ENCODE assay signal across 29 cellular contexts in the genomic region with DNA sequence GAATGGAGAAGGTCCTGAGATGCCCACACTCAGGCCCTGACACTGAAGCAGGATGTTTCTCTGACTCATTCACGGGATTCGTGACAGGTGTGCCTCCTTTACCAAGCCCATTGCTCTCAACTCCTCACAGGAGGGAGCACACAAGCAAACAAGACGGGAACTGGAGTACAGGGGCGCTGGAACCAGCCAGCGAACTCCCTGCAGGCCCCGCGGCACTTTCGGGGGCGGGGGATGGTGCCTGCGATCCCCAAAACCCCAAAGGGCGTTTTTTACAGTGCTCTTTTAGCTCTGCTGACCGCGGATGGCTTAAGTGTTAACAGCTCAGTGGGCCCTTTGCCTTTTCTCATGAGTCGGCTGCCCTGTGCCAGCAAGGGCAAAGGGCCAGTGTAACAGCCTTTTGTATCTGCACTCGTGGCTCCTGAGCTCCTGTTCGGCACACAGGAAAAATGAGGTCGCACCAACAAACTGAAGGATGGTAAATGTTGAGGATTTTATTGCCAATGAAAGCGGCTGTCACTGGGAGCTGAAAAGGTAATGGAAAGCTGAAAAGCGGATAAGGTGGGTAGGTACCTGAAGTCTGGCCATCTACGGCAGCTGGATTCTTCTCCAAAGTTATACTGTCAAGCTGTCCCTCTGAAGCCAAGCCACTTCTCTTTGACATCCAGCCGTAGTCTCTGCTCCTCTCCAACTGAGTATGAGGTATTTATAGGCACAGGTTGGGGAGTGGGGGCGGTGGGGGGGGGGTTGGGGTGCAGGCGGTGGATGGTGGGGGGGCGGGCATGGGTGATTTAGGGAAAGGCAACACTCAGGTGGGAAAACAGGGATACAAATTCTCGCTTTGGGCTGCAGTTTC.
DNase-seq lines count a peak whose midpoint lies in the region; ATAC-seq and TF ChIP-seq lines count a peak whose summit lies in the region.
"Had no signal": no experiment of that assay in that cellular context is flagged by ENCODE, and none has a peak within 500 bp of the region (broad histone marks: within the 10 kb centered on the region; RNA-seq: fewer than 3 reads in every experiment).

No MANE protein-coding gene starts in this region.

- no peaks in the 10 kb centered on the region for H3K4me1 ChIP-seq in right atrium auricular region
- H3K4me1 ChIP-seq: A549, SJCRH30 had no signal

- DNase-seq in activated gamma-delta T cell (lab: John Stamatoyannopoulos, UW) (peak; percentile 1), activated gamma-delta T cell treated with Interleukin-2 at 50 U/mL for 16 hours (no peak), SHP77 treated with DMSO at 0.1 percent for 48 hours (lab: John Stamatoyannopoulos, UW) (peak; percentile 57), right atrium auricular region (ENCODE audit: low spot score) (no peak), left colon (no peak), SK-N-DZ (ENCODE audit: low spot score) (no peak), globus pallidus (ENCODE audit: low spot score) (no peak)
- DNase-seq in natural killer cell treated with Interleukin-12 subunit alpha and Interleukin-12 subunit beta and Interleukin-15 and Interleukin-18, amount 100 ng/mL, for 72 hours (ENCODE audit: low spot score), result no peak
- DNase-seq: activated CD4-positive, alpha-beta T cell treated with anti-CD3 and anti-CD28 coated beads, Interleukin-2, amount 10 ng/mL, durations not matched to agents 24 days and 14 days; activated CD8-positive, alpha-beta memory T cell treated with anti-CD3 and anti-CD28 coated beads for 24 hours; activated T-cell treated with anti-CD3 and anti-CD28 coated beads for 4 hours; anterior cingulate cortex; CD8-positive, alpha-beta T cell; KBM-7; mucosa of descending colon; natural killer cell; NCI-H2081; NCI-H345; ovary; SJCRH30; stimulated activated naive CD4-positive, alpha-beta T cell treated with Interleukin-2 at 50 U/mL for 16 hours; T1000; WERI-Rb-1 had no signal

- H3K9me3 ChIP-seq in right atrium auricular region, result no peaks in the 10 kb centered on the region
- H3K9me3 ChIP-seq: A549, mucosa of descending colon, ovary, SJCRH30 had no signal

- no peak for TF ChIP-seq CTCF in right atrium auricular region (IDR thresholded peaks at IDR 0.05)

- H3K27ac ChIP-seq in right atrium auricular region, result peak overlapping the region; percentile 31 to 67
- H3K27ac ChIP-seq: A549, ovary, SJCRH30, skin epidermis, WERI-Rb-1 had no signal

- no peaks in the 10 kb centered on the region for H3K36me3 Mint-ChIP-seq in natural killer cell treated with Interleukin-12 subunit alpha and Interleukin-12 subunit beta and Interleukin-15 and Interleukin-18, amount 100 ng/mL, for 72 hours
- H3K36me3 Mint-ChIP-seq: activated naive CD8-positive, alpha-beta T cell; CD8-positive, alpha-beta T cell had no signal

- no peaks in the 10 kb centered on the region for H3K4me1 Mint-ChIP-seq in natural killer cell treated with Interleukin-12 subunit alpha and Interleukin-12 subunit beta and Interleukin-15 and Interleukin-18, amount 100 ng/mL, for 72 hours (ENCODE audit: low read depth in 2 of 2)
- H3K4me1 Mint-ChIP-seq: activated CD4-positive, alpha-beta T cell treated with anti-CD3 and anti-CD28 coated beads, Interleukin-2, amount 10 ng/mL, durations not matched to agents 24 days and 14 days; B cell; natural killer cell had no signal

- intact Hi-C loops in left colon (cut with DNase I, micrococcal nuclease), result no loop called here

- H3K4me3 ChIP-seq in right atrium auricular region, result peak overlapping the region; percentile 20 to 23
- H3K4me3 ChIP-seq: A549, lung, mucosa of descending colon, ovary, SJCRH30, skin epidermis had no signal

- H3K9me3 Mint-ChIP-seq in natural killer cell treated with Interleukin-12 subunit alpha and Interleukin-12 subunit beta and Interleukin-15 and Interleukin-18, amount 100 ng/mL, for 72 hours, result peaks cover 17% of the 10 kb centered on the region
- H3K9me3 Mint-ChIP-seq: activated CD4-positive, alpha-beta T cell treated with anti-CD3 and anti-CD28 coated beads, Interleukin-2, amount 10 ng/mL, durations not matched to agents 24 days and 14 days; activated T-helper 2 cell treated with anti-CD3 and anti-CD28 coated beads, Interferon-gamma antibody, Interleukin-2, Interleukin-4, amounts not matched to agents 10 μg/mL and 5 μg/mL and 100 μg/mL, durations not matched to agents 14 hours and 24 hours and 36 hours; CD8-positive, alpha-beta T cell had no signal

- no peaks in the 10 kb centered on the region for H3K27me3 Mint-ChIP-seq in natural killer cell treated with Interleukin-12 subunit alpha and Interleukin-12 subunit beta and Interleukin-15 and Interleukin-18, amount 100 ng/mL, for 72 hours
- H3K27me3 Mint-ChIP-seq: activated CD4-positive, alpha-beta T cell treated with anti-CD3 and anti-CD28 coated beads, Interleukin-2, amount 10 ng/mL, durations not matched to agents 24 days and 14 days; activated naive CD8-positive, alpha-beta T cell; B cell had no signal

- no peak overlapping the region for H3K4me3 Mint-ChIP-seq in natural killer cell treated with Interleukin-12 subunit alpha and Interleukin-12 subunit beta and Interleukin-15 and Interleukin-18, amount 100 ng/mL, for 72 hours
- H3K4me3 Mint-ChIP-seq: activated CD4-positive, alpha-beta T cell treated with anti-CD3 and anti-CD28 coated beads, Interleukin-2, amount 10 ng/mL, durations not matched to agents 24 days and 14 days; activated naive CD8-positive, alpha-beta T cell; B cell; CD8-positive, alpha-beta T cell; natural killer cell had no signal

- no peaks in the 10 kb centered on the region for H3K36me3 ChIP-seq in right atrium auricular region
- H3K36me3 ChIP-seq: ovary, SJCRH30, WERI-Rb-1 had no signal

- ATAC-seq in left colon, result no peak
- ATAC-seq in natural killer cell treated with Interleukin-12 subunit alpha and Interleukin-12 subunit beta and Interleukin-15 and Interleukin-18, amount 100 ng/mL, for 72 hours, result no peak
- ATAC-seq: A549; CD8-positive, alpha-beta T cell; mucosa of descending colon; natural killer cell had no signal

- no peak overlapping the region for H3K27ac Mint-ChIP-seq in natural killer cell treated with Interleukin-12 subunit alpha and Interleukin-12 subunit beta and Interleukin-15 and Interleukin-18, amount 100 ng/mL, for 72 hours
- H3K27ac Mint-ChIP-seq: activated CD4-positive, alpha-beta T cell treated with anti-CD3 and anti-CD28 coated beads, Interleukin-2, amount 10 ng/mL, durations not matched to agents 24 days and 14 days; activated naive CD8-positive, alpha-beta T cell; activated T-helper 2 cell treated with anti-CD3 and anti-CD28 coated beads, Interferon-gamma antibody, Interleukin-2, Interleukin-4, amounts not matched to agents 10 μg/mL and 5 μg/mL and 100 μg/mL, durations not matched to agents 14 hours and 24 hours and 36 hours; B cell; CD8-positive, alpha-beta T cell; natural killer cell had no signal

- no peaks in the 10 kb centered on the region for H3K27me3 ChIP-seq in right atrium auricular region
- H3K27me3 ChIP-seq: ovary, SJCRH30 had no signal

Comparison
In these comparisons a context has a peak if more than half of its experiments do, and no peak if none do; other contexts are left out.
1. DNase-seq: peak in activated gamma-delta T cell (single experiment) and SHP77 treated with DMSO at 0.1 percent for 48 hours (single experiment); none in activated gamma-delta T cell treated with Interleukin-2 at 50 U/mL for 16 hours (single experiment), right atrium auricular region (single experiment), left colon (0 of 2), SK-N-DZ (single experiment), natural killer cell treated with Interleukin-12 subunit alpha and Interleukin-12 subunit beta and Interleukin-15 and Interleukin-18, amount 100 ng/mL, for 72 hours (single experiment) and globus pallidus (single experiment).